ENCODE assay signal across 22 cellular contexts in genomic region chr11:115925568-115925904, GRCh38.
"Had no signal": no experiment of that assay in that cellular context is flagged by ENCODE, and none has a peak within 500 bp of the region (broad histone marks: within the 10 kb centered on the region; RNA-seq: fewer than 3 reads in every experiment).

No MANE protein-coding gene starts in this region.

- H3K27me3 ChIP-seq: brain microvascular endothelial cell, transverse colon, vagina had no signal

- H3K4me3 Mint-ChIP-seq: activated CD8-positive, alpha-beta T cell treated with anti-CD3 and anti-CD28 coated beads, Interleukin-2, amount 10 ng/mL, durations not matched to agents 7 days and 5 days; activated naive CD4-positive, alpha-beta T cell treated with anti-CD3 and anti-CD28 coated beads, Interleukin-2, amount 50 U/mL, for 24 hours; central memory CD8-positive, alpha-beta T cell; naive B cell had no signal

- DNase-seq: activated CD4-positive, alpha-beta T cell treated with anti-CD3 and anti-CD28 coated beads for 4 hours; activated CD8-positive, alpha-beta memory T cell treated with anti-CD3 and anti-CD28 coated beads, Interleukin-2, amount 50 U/mL, for 48 hours; activated CD8-positive, alpha-beta T cell treated with anti-CD3 and anti-CD28 coated beads, Interleukin-2, amount 10 ng/mL, durations not matched to agents 7 days and 5 days; activated effector memory CD4-positive, alpha-beta T cell treated with Interleukin-2 at 50 U/mL for 16 hours; brain microvascular endothelial cell; effector CD4-positive, alpha-beta T cell; esophagus squamous epithelium; hippocampal formation; left lung; naive B cell; pancreas; stimulated activated CD4-positive, alpha-beta T cell treated with anti-CD3 and anti-CD28 coated beads, Interleukin-12 subunit alpha, Interleukin-12 subunit beta, amount 100 ng/mL, for 4 hours; stimulated activated CD4-positive, alpha-beta T cell treated with anti-CD3 and anti-CD28 coated beads, Interleukin-2, amount 100 ng/mL, for 24 hours; substantia nigra; transverse colon had no signal

- H3K4me1 ChIP-seq: pancreas, vagina had no signal

- FAIRE-seq: endothelial cell of umbilical vein, keratinocyte, pancreas had no signal

- H3K36me3 Mint-ChIP-seq: activated naive CD4-positive, alpha-beta T cell treated with anti-CD3 and anti-CD28 coated beads, Interleukin-2, amount 50 U/mL, for 24 hours; naive B cell had no signal

- H3K36me3 ChIP-seq: brain microvascular endothelial cell, esophagus squamous epithelium, left lung, pancreas, transverse colon, vagina had no signal

- ATAC-seq: activated CD8-positive, alpha-beta T cell treated with anti-CD3 and anti-CD28 coated beads, Interleukin-2, amount 10 ng/mL, durations not matched to agents 7 days and 5 days; sciatic nerve had no signal

- H3K9me3 Mint-ChIP-seq: activated naive CD4-positive, alpha-beta T cell treated with anti-CD3 and anti-CD28 coated beads, Interleukin-2, amount 50 U/mL, for 24 hours had no signal

- H3K27ac ChIP-seq: brain microvascular endothelial cell, coronary artery, esophagus squamous epithelium, left lung, pancreas, transverse colon, vagina had no signal

- H3K9me3 ChIP-seq: esophagus squamous epithelium, left lung, pancreas, transverse colon, vagina had no signal

- H3K4me1 Mint-ChIP-seq: activated naive CD4-positive, alpha-beta T cell treated with anti-CD3 and anti-CD28 coated beads, Interleukin-2, amount 50 U/mL, for 24 hours; central memory CD8-positive, alpha-beta T cell had no signal

- H3K27ac Mint-ChIP-seq: activated CD8-positive, alpha-beta T cell treated with anti-CD3 and anti-CD28 coated beads, Interleukin-2, amount 10 ng/mL, durations not matched to agents 7 days and 5 days; activated naive CD4-positive, alpha-beta T cell treated with anti-CD3 and anti-CD28 coated beads, Interleukin-2, amount 50 U/mL, for 24 hours; naive B cell had no signal

- H3K27me3 Mint-ChIP-seq: activated naive CD4-positive, alpha-beta T cell treated with anti-CD3 and anti-CD28 coated beads, Interleukin-2, amount 50 U/mL, for 24 hours; naive B cell had no signal

- H3K4me3 ChIP-seq: coronary artery, esophagus squamous epithelium, left lung, pancreas, transverse colon, vagina had no signal
